1 cellular context compared by ENCODE assay signal in the genomic region with DNA sequence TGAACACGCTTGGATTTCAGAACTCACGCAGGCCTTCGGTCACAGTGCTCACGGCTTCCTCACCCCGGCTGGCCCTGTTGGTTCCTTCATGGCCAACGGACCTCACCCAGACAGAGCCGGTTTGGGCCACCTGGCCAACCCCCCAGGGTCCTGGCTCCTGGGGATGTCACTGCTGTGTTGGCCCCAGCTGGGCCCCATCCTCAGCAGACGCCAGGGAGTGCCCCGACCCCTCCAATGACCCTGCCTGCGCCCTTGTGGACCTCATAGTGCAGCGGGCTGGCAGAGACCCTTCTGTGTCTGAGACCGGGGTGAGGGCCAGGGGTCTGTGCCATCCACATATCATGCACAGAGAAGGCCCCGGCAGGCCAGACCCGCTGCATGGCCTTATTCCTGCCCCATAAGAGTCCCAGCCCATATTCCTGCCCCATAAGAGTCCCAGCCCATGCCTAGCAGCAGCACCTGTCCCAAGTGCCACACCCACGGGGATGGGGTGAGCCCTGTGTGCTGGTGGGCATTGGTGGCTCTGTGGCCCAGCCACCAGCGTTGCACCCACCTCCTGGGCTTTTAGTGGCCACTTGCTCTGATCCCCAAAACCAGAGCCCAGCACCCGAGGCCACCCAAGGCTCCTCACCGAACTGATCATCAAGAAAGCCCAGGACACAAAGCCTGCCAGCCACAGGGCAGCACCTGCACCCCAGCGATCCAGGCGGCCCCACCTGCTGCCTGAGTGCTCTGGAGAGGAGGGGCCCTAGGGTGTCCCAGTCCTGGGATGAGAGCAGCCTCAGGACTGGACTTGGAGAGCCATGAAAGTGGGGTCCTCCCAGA.
TF ChIP-seq lines count a peak whose summit lies in the region.

No MANE protein-coding gene starts in this region.

TF ChIP-seq in HepG2, 621 proteins besides CTCF, POLR2A, EP300 and RAD21 (continued from another document):
- TF ChIP-seq, protein P1, sequence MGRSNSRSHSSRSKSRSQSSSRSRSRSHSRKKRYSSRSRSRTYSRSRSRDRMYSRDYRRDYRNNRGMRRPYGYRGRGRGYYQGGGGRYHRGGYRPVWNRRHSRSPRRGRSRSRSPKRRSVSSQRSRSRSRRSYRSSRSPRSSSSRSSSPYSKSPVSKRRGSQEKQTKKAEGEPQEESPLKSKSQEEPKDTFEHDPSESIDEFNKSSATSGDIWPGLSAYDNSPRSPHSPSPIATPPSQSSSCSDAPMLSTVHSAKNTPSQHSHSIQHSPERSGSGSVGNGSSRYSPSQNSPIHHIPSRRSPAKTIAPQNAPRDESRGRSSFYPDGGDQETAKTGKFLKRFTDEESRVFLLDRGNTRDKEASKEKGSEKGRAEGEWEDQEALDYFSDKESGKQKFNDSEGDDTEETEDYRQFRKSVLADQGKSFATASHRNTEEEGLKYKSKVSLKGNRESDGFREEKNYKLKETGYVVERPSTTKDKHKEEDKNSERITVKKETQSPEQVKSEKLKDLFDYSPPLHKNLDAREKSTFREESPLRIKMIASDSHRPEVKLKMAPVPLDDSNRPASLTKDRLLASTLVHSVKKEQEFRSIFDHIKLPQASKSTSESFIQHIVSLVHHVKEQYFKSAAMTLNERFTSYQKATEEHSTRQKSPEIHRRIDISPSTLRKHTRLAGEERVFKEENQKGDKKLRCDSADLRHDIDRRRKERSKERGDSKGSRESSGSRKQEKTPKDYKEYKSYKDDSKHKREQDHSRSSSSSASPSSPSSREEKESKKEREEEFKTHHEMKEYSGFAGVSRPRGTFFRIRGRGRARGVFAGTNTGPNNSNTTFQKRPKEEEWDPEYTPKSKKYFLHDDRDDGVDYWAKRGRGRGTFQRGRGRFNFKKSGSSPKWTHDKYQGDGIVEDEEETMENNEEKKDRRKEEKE (IDR thresholded peaks at IDR 0.05): no peak
- TF ChIP-seq, protein P2, sequence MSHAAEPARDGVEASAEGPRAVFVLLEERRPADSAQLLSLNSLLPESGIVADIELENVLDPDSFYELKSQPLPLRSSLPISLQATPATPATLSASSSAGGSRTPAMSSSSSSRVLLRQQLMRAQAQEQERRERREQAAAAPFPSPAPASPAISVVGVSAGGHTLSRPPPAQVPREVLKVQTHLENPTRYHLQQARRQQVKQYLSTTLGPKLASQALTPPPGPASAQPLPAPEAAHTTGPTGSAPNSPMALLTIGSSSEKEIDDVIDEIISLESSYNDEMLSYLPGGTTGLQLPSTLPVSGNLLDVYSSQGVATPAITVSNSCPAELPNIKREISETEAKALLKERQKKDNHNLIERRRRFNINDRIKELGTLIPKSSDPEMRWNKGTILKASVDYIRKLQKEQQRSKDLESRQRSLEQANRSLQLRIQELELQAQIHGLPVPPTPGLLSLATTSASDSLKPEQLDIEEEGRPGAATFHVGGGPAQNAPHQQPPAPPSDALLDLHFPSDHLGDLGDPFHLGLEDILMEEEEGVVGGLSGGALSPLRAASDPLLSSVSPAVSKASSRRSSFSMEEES (CRISPR knock-in tag; IDR thresholded peaks at IDR 0.05): no peak
- TF ChIP-seq ZNF510 (CRISPR knock-in tag; IDR thresholded peaks at IDR 0.05; ENCODE audit: low read depth): no peak
- TF ChIP-seq ZNF24 (IDR thresholded peaks at IDR 0.05): no peak
- no peak for TF ChIP-seq RFX5 (IDR thresholded peaks at IDR 0.05; ENCODE audit: low read depth, low read length)
- TF ChIP-seq MED1 (CRISPR knock-in tag; IDR thresholded peaks at IDR 0.05): 0 out of 2 replicates have a peak, but pooled peaks have one; percentile 3
- no peak for TF ChIP-seq FOXJ3 (CRISPR knock-in tag; IDR thresholded peaks at IDR 0.05; ENCODE audit: borderline replicate concordance)
- TF ChIP-seq PRPF4 (IDR thresholded peaks at IDR 0.05; ENCODE audit: low read depth, low read length, poor library complexity, severe bottlenecking): no peak
- TF ChIP-seq AGO2 (optimal IDR thresholded peaks at IDR 0.05; ENCODE audit: low read depth, low read length): peak; percentile 7
- no peak for TF ChIP-seq IRX3 (CRISPR knock-in tag; IDR thresholded peaks at IDR 0.05; ENCODE audit: borderline replicate concordance, low read depth)
- no peak for TF ChIP-seq IKZF1 (IDR thresholded peaks at IDR 0.05)
- TF ChIP-seq HOXD1 (CRISPR knock-in tag; IDR thresholded peaks at IDR 0.05): no peak
- TF ChIP-seq ZSCAN21 (CRISPR knock-in tag; IDR thresholded peaks at IDR 0.05; ENCODE audit: borderline replicate concordance): peak; percentile 53; the same call in 1 of the 2 replicates
- TF ChIP-seq, protein P3, sequence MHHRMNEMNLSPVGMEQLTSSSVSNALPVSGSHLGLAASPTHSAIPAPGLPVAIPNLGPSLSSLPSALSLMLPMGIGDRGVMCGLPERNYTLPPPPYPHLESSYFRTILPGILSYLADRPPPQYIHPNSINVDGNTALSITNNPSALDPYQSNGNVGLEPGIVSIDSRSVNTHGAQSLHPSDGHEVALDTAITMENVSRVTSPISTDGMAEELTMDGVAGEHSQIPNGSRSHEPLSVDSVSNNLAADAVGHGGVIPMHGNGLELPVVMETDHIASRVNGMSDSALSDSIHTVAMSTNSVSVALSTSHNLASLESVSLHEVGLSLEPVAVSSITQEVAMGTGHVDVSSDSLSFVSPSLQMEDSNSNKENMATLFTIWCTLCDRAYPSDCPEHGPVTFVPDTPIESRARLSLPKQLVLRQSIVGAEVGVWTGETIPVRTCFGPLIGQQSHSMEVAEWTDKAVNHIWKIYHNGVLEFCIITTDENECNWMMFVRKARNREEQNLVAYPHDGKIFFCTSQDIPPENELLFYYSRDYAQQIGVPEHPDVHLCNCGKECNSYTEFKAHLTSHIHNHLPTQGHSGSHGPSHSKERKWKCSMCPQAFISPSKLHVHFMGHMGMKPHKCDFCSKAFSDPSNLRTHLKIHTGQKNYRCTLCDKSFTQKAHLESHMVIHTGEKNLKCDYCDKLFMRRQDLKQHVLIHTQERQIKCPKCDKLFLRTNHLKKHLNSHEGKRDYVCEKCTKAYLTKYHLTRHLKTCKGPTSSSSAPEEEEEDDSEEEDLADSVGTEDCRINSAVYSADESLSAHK (CRISPR knock-in tag; IDR thresholded peaks at IDR 0.05; ENCODE audit: borderline replicate concordance): no peak
- TF ChIP-seq ZNF782 (CRISPR knock-in tag; IDR thresholded peaks at IDR 0.05; ENCODE audit: borderline replicate concordance): no peak
- no peak for TF ChIP-seq HNF4A (CRISPR knock-in tag; IDR thresholded peaks at IDR 0.05)
- no peak for TF ChIP-seq GFI1 (CRISPR knock-in tag; IDR thresholded peaks at IDR 0.05; ENCODE audit: borderline replicate concordance)
- TF ChIP-seq, protein P4, sequence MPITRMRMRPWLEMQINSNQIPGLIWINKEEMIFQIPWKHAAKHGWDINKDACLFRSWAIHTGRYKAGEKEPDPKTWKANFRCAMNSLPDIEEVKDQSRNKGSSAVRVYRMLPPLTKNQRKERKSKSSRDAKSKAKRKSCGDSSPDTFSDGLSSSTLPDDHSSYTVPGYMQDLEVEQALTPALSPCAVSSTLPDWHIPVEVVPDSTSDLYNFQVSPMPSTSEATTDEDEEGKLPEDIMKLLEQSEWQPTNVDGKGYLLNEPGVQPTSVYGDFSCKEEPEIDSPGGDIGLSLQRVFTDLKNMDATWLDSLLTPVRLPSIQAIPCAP (CRISPR knock-in tag; IDR thresholded peaks at IDR 0.05; ENCODE audit: low read depth): no peak
- TF ChIP-seq ZNF230 (CRISPR knock-in tag; IDR thresholded peaks at IDR 0.05): no peak
- TF ChIP-seq AHR (CRISPR knock-in tag; IDR thresholded peaks at IDR 0.05): no peak
- TF ChIP-seq GTF3A (CRISPR knock-in tag; conservative IDR thresholded peaks at IDR 0.05): no peak
- TF ChIP-seq ZNF430 (CRISPR knock-in tag; IDR thresholded peaks at IDR 0.05): no peak
